In the genomic region with DNA sequence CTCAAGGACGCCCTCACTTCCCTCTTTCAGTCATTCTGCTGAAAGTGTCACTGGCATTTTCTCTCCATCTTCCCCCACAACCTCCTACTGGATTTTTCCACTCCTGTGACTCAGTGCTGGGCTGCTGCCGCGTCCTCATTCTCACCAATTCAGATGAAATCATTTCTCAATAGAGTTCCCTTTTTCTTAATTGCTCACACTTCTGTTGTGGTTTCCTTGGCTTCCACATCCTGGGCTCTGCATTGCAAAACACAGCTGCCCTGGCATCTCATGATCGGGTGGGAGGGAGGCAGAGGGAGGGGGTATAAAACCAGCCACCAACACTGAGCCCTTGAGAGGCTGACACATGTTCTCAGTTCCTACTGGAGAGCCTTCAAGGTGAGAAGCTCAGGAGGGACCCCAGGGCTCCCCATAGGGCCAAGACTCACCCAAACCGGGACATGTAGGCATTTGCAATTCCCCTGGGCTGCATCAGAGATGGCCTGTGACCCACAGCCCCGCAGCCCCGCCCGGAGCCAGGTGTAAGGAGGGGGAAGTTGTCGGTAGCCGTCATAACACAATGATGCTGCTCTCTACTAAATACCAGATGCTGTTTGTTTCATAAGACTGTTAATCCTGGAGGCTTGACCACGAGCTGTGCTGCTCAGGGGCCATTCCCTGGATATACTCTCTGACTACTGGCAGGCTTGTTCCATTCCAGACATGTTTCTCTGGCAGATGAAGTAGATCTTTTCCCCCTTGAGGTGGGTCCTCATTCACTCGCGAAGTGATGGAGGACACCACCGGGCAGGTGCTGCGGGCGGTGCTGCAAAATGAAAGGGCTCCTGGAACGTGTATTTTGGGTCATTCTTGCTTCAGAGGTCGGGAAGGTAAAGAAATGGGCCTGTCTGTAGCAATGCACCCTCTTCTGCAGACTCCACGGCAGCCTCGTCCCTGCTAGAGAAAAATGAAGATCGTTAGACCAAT, we compare ENCODE assay signal across 1 cellular context.
TF ChIP-seq lines count a peak whose summit lies in the region.

No MANE protein-coding gene starts in this region.

TF ChIP-seq in WTC11, 78 proteins besides CTCF, POLR2A, EP300 and RAD21 (continued from another document):
- no peak for TF ChIP-seq ZNF512 (CRISPR knock-in tag; IDR thresholded peaks at IDR 0.05; ENCODE audit: borderline replicate concordance)
- TF ChIP-seq NR1H2 (CRISPR knock-in tag; IDR thresholded peaks at IDR 0.05): no peak
- TF ChIP-seq, protein P1, sequence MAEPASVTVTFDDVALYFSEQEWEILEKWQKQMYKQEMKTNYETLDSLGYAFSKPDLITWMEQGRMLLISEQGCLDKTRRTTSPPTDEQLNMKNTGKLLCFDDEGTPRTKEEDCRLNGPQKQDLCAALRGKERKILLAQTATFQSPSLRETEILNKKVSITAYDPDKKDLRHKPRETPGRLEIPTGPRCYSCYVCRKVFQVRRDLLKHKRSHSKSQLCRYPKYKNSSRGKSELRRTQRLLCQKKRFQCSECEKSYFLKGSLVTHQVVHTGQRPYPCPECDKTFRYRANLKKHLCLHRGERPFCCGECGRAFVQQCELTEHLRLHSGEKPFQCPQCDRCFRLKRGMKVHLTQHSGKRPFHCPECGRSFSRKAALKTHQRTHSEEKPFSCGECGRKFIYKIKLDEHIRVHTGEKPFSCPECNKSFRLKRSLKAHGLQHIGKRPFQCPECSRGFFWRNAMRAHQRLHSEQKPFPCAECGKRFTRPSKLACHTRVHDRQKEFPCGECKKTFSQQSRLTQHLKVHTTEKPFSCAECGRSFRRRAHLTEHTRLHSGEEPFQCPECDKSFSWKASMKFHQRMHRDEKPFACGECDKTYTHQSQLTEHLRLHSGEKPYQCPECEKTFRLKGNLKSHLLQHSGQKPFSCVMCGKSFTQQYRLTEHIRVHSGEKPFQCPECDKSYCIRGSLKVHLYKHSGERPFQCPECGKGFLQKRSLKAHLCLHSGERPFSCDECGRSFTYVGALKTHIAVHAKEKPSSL (CRISPR knock-in tag; conservative IDR thresholded peaks at IDR 0.05): no peak
